13 cellular contexts compared by ENCODE assay signal in genomic region chr2:110149330-110150220, GRCh38. TPM values are rescaled to one million over a fixed set of nuclear protein-coding genes. Genes with fewer than 3 reads are reported as not detected.
DNase-seq lines count a peak whose midpoint lies in the region; ATAC-seq, FAIRE-seq and TF ChIP-seq lines count a peak whose summit lies in the region.
"Had no signal": no experiment of that assay in that cellular context is flagged by ENCODE, and none has a peak within 500 bp of the region (broad histone marks: within the 10 kb centered on the region; RNA-seq: fewer than 3 reads in every experiment).

No MANE protein-coding gene starts in this region.

- CTCF ChIA-PET in mammary epithelial cell (lab: Charles Lee; ENCODE audit: low non-redundant PET), result no interaction called here

- H3K9me3 ChIP-seq in mammary epithelial cell (replicated peaks; ENCODE audit: insufficient read depth, low read length), result peaks cover 5% of the 10 kb centered on the region
- H3K9me3 ChIP-seq: uterus had no signal

- H3K9ac ChIP-seq in mammary epithelial cell (ENCODE audit: insufficient read depth, low read length), result peak overlapping the region; percentile 61

- peak; percentile 40 for DNase-seq in AG10803 (ENCODE audit: low read depth)
- peak; percentile 51 for DNase-seq in HTR-8/SVneo (ENCODE audit: insufficient read length, low spot score)
- DNase-seq in mammary epithelial cell, result peak; percentile 89
- peak; percentile 11 for DNase-seq in middle frontal gyrus (ENCODE audit: extremely low spot score, low spot score)
- no peak for DNase-seq in ecto neural progenitor cell (ENCODE audit: low spot score)
- DNase-seq in H7, result no peak
- DNase-seq: activated naive CD8-positive, alpha-beta T cell treated with anti-CD3 and anti-CD28 coated beads, Interleukin-2, amount 10 ng/mL, durations not matched to agents 7 days and 5 days; NCI-H446 treated with DMSO at 0.1 percent for 48 hours; nephron progenitor cell; stimulated activated CD4-positive, alpha-beta T cell treated with anti-CD3 and anti-CD28 coated beads, Interleukin-4, amount 100 ng/mL, for 1 hour; uterus had no signal

- H2AFZ ChIP-seq in mammary epithelial cell (ENCODE audit: low read depth, low read length), result peak overlapping the region; percentile 36

- no peaks in the 10 kb centered on the region for H3K27me3 ChIP-seq in mammary epithelial cell (ENCODE audit: insufficient read depth, low read length)
- no peaks in the 10 kb centered on the region for H3K27me3 ChIP-seq in H7 (ENCODE audit: control insufficient read depth, insufficient read depth, low read length)
- H3K27me3 ChIP-seq: uterus had no signal

- no peaks in the 10 kb centered on the region for H4K20me1 ChIP-seq in mammary epithelial cell (ENCODE audit: insufficient read depth, low read length)

- intact Hi-C loops in mammary epithelial cell (cut with micrococcal nuclease), result loop anchor here (1.0 to 10.0 kb wide), 3 partner anchors 43 to 65 kb away; partner anchors contain the start of gene MTLN

- H3K79me2 ChIP-seq in mammary epithelial cell (ENCODE audit: insufficient read depth, low read length), result no peaks in the 10 kb centered on the region

- 25% methylated on average over 6 of the region's 6 CpGs for WGBS in mammary epithelial cell (ENCODE audit: low coverage, missing lambda C conversion rate)

- H3K4me1 ChIP-seq in mammary epithelial cell (ENCODE audit: insufficient read depth, low read length), result peaks cover 25% of the 10 kb centered on the region
- H3K4me1 ChIP-seq: uterus had no signal

- in situ Hi-C loops in mammary epithelial cell (cut with MboI; ENCODE audit: low sequenced_read_pairs in 2 of 2), result no loop called here

- no TSS peak for BruUV-seq in mammary epithelial cell (replicated peaks; lab: Mats Ljungman, UMichigan)

- peak overlapping the region; percentile 98 for H3K27ac ChIP-seq in mammary epithelial cell (ENCODE audit: insufficient read depth, low read depth, low read length)
- H3K27ac ChIP-seq: uterus had no signal

- ATAC-seq in HG02571 (IDR thresholded peaks at IDR 0.05; ENCODE audit: unreplicated experiment) (no peak), GM18502 (IDR thresholded peaks at IDR 0.05; ENCODE audit: poor library complexity, unreplicated experiment) (no peak)

- H3K4me2 ChIP-seq in mammary epithelial cell (ENCODE audit: insufficient read depth, low read depth, low read length), result peak overlapping the region; percentile 75

- TF ChIP-seq CTCF in AG10803 (conservative IDR thresholded peaks at IDR 0.05; ENCODE audit: low read length) (no peak), mammary epithelial cell (conservative IDR thresholded peaks at IDR 0.05 in 1 of 2, IDR thresholded peaks at IDR 0.05 in 1 of 2; ENCODE audit: extremely low read depth in 1 of 2, insufficient read depth in 1 of 2, low read depth in 1 of 2, low read length in 2 of 2) (no peak)

- dilution Hi-C loops in mammary epithelial cell (cut with HindIII; ENCODE audit: low sequenced_read_pairs), result no loop called here

- H3K4me3 ChIP-seq in AG10803 (ENCODE audit: low read length) (no peak overlapping the region), mammary epithelial cell (replicated peaks in 1 of 3; ENCODE audit: insufficient read depth in 1 of 3, low read depth in 2 of 3, low read length in 3 of 3) (no peak overlapping the region), H7 (ENCODE audit: insufficient read depth, low read depth, low read length) (no peak overlapping the region)
- H3K4me3 ChIP-seq: uterus had no signal

- no peaks in the 10 kb centered on the region for H3K36me3 ChIP-seq in mammary epithelial cell (ENCODE audit: insufficient read depth, low read length)
- no peaks in the 10 kb centered on the region for H3K36me3 ChIP-seq in H7 (replicated peaks; ENCODE audit: control insufficient read depth, insufficient read depth, low read length)
- H3K36me3 ChIP-seq: uterus had no signal

- FAIRE-seq in HTR-8/SVneo (lab: Jason Lieb, UNC), result peak; percentile 76

RNA-seq across cellular contexts. Expression of gene MALL, which starts 34.0 kb away (rescaled TPM):
- 10 to 100 TPM in 1 of 2 donors, 1 to 10 TPM in 1; 3.2 to 24.7 TPM for total RNA-seq in mammary epithelial cell
- polyA plus RNA-seq in mammary epithelial cell, result 96.9 TPM
- polyA minus RNA-seq in mammary epithelial cell, result 308 TPM
- total RNA-seq in H7 (2014; rRNA removed; shearing (Covaris generic)), result 5.1 and 9.2 TPM in 2 replicates
- total RNA-seq: activated naive CD8-positive, alpha-beta T cell treated with anti-CD3 and anti-CD28 coated beads, Interleukin-2, amount 10 ng/mL, durations not matched to agents 7 days and 5 days had no signal

RNA-seq across cellular contexts. Expression of gene NPHP1, which starts 55.2 kb away (rescaled TPM):
- 1 to 10 TPM; 5.7 to 7.8 TPM for total RNA-seq in mammary epithelial cell
- polyA plus RNA-seq in mammary epithelial cell, result 2.9 TPM
- polyA minus RNA-seq in mammary epithelial cell, result 2.1 TPM
- total RNA-seq in H7 (2014; rRNA removed; shearing (Covaris generic)), result 1.6 and 1.9 TPM in 2 replicates

Comparison
In these comparisons a context has a peak if more than half of its experiments do, and no peak if none do; other contexts are left out.
1. DNase-seq: peak in AG10803 (single experiment), HTR-8/SVneo (single experiment), mammary epithelial cell (single experiment) and middle frontal gyrus (single experiment); none in ecto neural progenitor cell (single experiment) and H7 (single experiment).